2 cellular contexts compared by ENCODE assay signal in the genomic region with DNA sequence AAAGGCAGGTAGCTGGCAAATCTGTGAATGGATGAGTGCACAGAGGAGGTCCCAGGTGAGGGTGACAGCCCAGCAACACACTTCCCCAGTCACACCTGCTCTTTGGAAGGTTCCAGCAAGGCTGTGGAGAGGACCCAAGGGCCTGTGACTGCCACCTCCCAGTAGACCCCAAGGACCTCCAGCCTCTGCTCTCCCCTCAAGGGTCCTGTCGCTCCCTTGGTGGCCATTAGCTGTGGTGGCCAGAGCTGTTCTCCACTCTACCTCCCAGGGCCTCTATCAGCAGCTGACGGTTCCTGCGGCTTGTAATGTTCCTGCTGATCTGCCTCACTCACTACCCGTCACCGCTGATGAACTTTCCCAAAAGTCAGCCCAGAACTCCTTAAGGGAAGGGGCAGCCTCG.
TF ChIP-seq lines count a peak whose summit lies in the region.

No MANE protein-coding gene starts in this region.

TF ChIP-seq in GM12891, 5 proteins besides CTCF, POLR2A, EP300 and RAD21:
- TF ChIP-seq SPI1 (IDR thresholded peaks at IDR 0.05; ENCODE audit: low read depth, low read length) (no peak), POU2F2 (IDR thresholded peaks at IDR 0.05; ENCODE audit: low read depth, low read length) (no peak), POLR2AphosphoS5 (IDR thresholded peaks at IDR 0.05; ENCODE audit: low read depth, low read length) (no peak), TAF1 (IDR thresholded peaks at IDR 0.05; ENCODE audit: low read depth, low read length) (no peak), PAX5 (IDR thresholded peaks at IDR 0.05; ENCODE audit: insufficient read depth, low read length, severe bottlenecking) (no peak)

TF ChIP-seq in H1, 55 proteins besides CTCF, POLR2A, EP300 and RAD21:
- TF ChIP-seq KDM4A (IDR thresholded peaks at IDR 0.05; ENCODE audit: low read depth, low read length, severe bottlenecking): no peak
- no peak for TF ChIP-seq TCF12 (IDR thresholded peaks at IDR 0.05; ENCODE audit: low read depth, low read length)
- no peak for TF ChIP-seq CTBP2 (IDR thresholded peaks at IDR 0.05; ENCODE audit: borderline replicate concordance, insufficient read depth, insufficient read length, low read length)
- TF ChIP-seq CREB1 (IDR thresholded peaks at IDR 0.05): no peak
